ENCODE assay signal across 8 cellular contexts in genomic region chr6:158559338-158559894, GRCh38. TPM values are rescaled to one million over a fixed set of nuclear protein-coding genes. Genes with fewer than 3 reads are reported as not detected.
DNase-seq lines count a peak whose midpoint lies in the region; ATAC-seq, FAIRE-seq and TF ChIP-seq lines count a peak whose summit lies in the region.

No MANE protein-coding gene starts in this region.

- TF ChIP-seq POLR2A in GM12878 (IDR thresholded peaks at IDR 0.05; ENCODE audit: low read depth, low read length) (no peak), upper lobe of left lung (IDR thresholded peaks at IDR 0.05) (no peak)

- H3K27ac ChIP-seq in cardiac muscle cell (peak overlapping the region; percentile 92), GM12878 (ENCODE audit: control insufficient read depth, insufficient read depth) (peak overlapping the region; percentile 69), lung (ENCODE audit: low read depth in 1 of 2, low read length in 1 of 2) (peak overlapping the region; percentile 41 to 97), upper lobe of left lung (peak overlapping the region; percentile 92 to 93 (median 92))

- H3K4me2 ChIP-seq in GM12878 (ENCODE audit: control insufficient read depth, insufficient read depth): peak overlapping the region; percentile 98

- DNase-seq in cardiac muscle cell (ENCODE audit: low read depth in 1 of 2, low spot score in 1 of 2): no peak
- DNase-seq in left ventricle myocardium superior: no peak
- DNase-seq in GM12878 (ENCODE audit: low read depth, low spot score): no peak
- DNase-seq in lung (ENCODE audit: low spot score): no peak
- no peak for DNase-seq in upper lobe of left lung
- no peak for DNase-seq in NCI-H446 (lab: John Stamatoyannopoulos, UW)

- H3K4me1 ChIP-seq in cardiac muscle cell (ENCODE audit: low read depth): peaks cover 22% of the 10 kb centered on the region
- H3K4me1 ChIP-seq in GM12878 (ENCODE audit: control insufficient read depth, insufficient read depth, low read length): peaks cover 12% of the 10 kb centered on the region
- peaks cover 9 to 10% of the 10 kb centered on the region in 2 donors for H3K4me1 ChIP-seq in lung (ENCODE audit: control insufficient read depth in 2 of 2, insufficient read depth in 2 of 2, low read length in 2 of 2)
- H3K4me1 ChIP-seq in upper lobe of left lung: peaks cover 17 to 33% (median 28%) of the 10 kb centered on the region in 4 donors

- no peaks in the 10 kb centered on the region for H4K20me1 ChIP-seq in GM12878 (ENCODE audit: control insufficient read depth, insufficient read depth)

- CTCF ChIA-PET in GM12878 (lab: Yijun Ruan, JAX): interaction anchor here (0.7 to 3.6 kb wide), 10 partner anchors 8 to 448 kb away, joined by 3 to 22 read pairs (median 4); no protein-coding TSS in a partner anchor

- ATAC-seq in left ventricle myocardium superior: no peak
- no peak for ATAC-seq in GM12878
- no peak for ATAC-seq in lung (ENCODE audit: insufficient read depth, low FRiP score)
- no peak for ATAC-seq in upper lobe of left lung (ENCODE audit: low FRiP score in 2 of 2)
- no peak for ATAC-seq in GM19467 (IDR thresholded peaks at IDR 0.05; ENCODE audit: unreplicated experiment)
- ATAC-seq in HG03460 (IDR thresholded peaks at IDR 0.05; ENCODE audit: unreplicated experiment): no peak

- SMC1A ChIA-PET in GM12878 (lab: Charles Lee; ENCODE audit: uncharacterized antibody, unreplicated experiment): interaction anchor here (0.8 to 1.4 kb wide), 5 partner anchors 40 to 230 kb away, joined by 3 to 8 read pairs (median 3); partner anchors contain the start of gene SYTL3

- RAD21 ChIA-PET in GM12878 (lab: Charles Lee; ENCODE audit: unreplicated experiment): interaction anchor here (0.6 to 1.5 kb wide), 6 partner anchors 8 to 132 kb away, joined by 3 to 6 read pairs (median 4); no protein-coding TSS in a partner anchor

- H3K36me3 ChIP-seq in cardiac muscle cell: no peaks in the 10 kb centered on the region
- H3K36me3 ChIP-seq in GM12878 (ENCODE audit: control insufficient read depth in 2 of 2, insufficient read depth in 2 of 2, low read length in 1 of 2): no peaks in the 10 kb centered on the region
- no peaks in the 10 kb centered on the region for H3K36me3 ChIP-seq in lung (ENCODE audit: control insufficient read depth in 2 of 2, insufficient read depth in 2 of 2, low read length in 2 of 2)
- H3K36me3 ChIP-seq in upper lobe of left lung: no peaks in the 10 kb centered on the region

- BruUV-seq in GM12878 (replicated peaks; lab: Mats Ljungman, UMichigan): TSS peak; percentile 78

- H2AFZ ChIP-seq in GM12878 (ENCODE audit: control insufficient read depth, low read depth, low read length): peak overlapping the region; percentile 94

- 55% methylated on average over 14 of the region's 14 CpGs for WGBS in GM12878 (ENCODE audit: insufficient coverage, insufficient replicate concordance, low lambda C conversion rate, missing lambda C conversion rate)
- 43 to 45% methylated on average over 14 of the region's 14 CpGs for WGBS in lung, 2 donors
- 42 to 49% methylated on average over 14 of the region's 14 CpGs for WGBS in upper lobe of left lung, 2 donors

- H3K9me3 ChIP-seq in cardiac muscle cell (ENCODE audit: low read depth) (no peaks in the 10 kb centered on the region), GM12878 (replicated peaks; ENCODE audit: control insufficient read depth, insufficient read depth, low read length) (no peaks in the 10 kb centered on the region), lung (ENCODE audit: control insufficient read depth in 2 of 2, insufficient read depth in 1 of 2, low read length in 1 of 2) (no peaks in the 10 kb centered on the region), upper lobe of left lung (no peaks in the 10 kb centered on the region)

- H3K4me3 ChIP-seq in cardiac muscle cell (peak overlapping the region; percentile 98), GM12878 (peak overlapping the region; percentile 79), lung (peak overlapping the region; percentile 83), upper lobe of left lung (peak overlapping the region; percentile 4 to 98 (median 89))

- H3K9ac ChIP-seq in GM12878 (ENCODE audit: control insufficient read depth, insufficient read depth, low read length): peak overlapping the region; percentile 85

- intact Hi-C loops in left ventricle myocardium superior (cut with micrococcal nuclease): no loop called here
- intact Hi-C loops in GM12878 (cut with micrococcal nuclease; ENCODE audit: unreplicated experiment): no loop called here

- no peaks in the 10 kb centered on the region for H3K27me3 ChIP-seq in cardiac muscle cell
- H3K27me3 ChIP-seq in GM12878 (replicated peaks in 1 of 2; ENCODE audit: control insufficient read depth in 2 of 2, insufficient read depth in 2 of 2, low read length in 1 of 2): no peaks in the 10 kb centered on the region
- H3K27me3 ChIP-seq in lung (ENCODE audit: control insufficient read depth, insufficient read depth): no peaks in the 10 kb centered on the region
- H3K27me3 ChIP-seq in upper lobe of left lung: no peaks in the 10 kb centered on the region

- in situ Hi-C loops in GM12878 (cut with MboI): no loop called here

- POLR2A ChIA-PET in GM12878 (lab: Charles Lee): interaction anchor here (0.5 to 0.6 kb wide), 2 partner anchors 193 to 255 kb away, joined by 4 read pairs; no protein-coding TSS in a partner anchor

- TF ChIP-seq CTCF in cardiac muscle cell (IDR thresholded peaks at IDR 0.05; ENCODE audit: low read depth, low read length) (no peak), GM12878 (IDR thresholded peaks at IDR 0.05 in 2 of 3, conservative IDR thresholded peaks at IDR 0.05 in 1 of 3; ENCODE audit: control insufficient read depth in 2 of 3, extremely low read depth in 1 of 3, insufficient read depth in 1 of 3, low read depth in 3 of 3, low read length in 3 of 3) (no peak), lung (IDR thresholded peaks at IDR 0.05; ENCODE audit: control extremely low read depth, extremely low read depth) (no peak), upper lobe of left lung (IDR thresholded peaks at IDR 0.05) (no peak)

- no peak for FAIRE-seq in GM12878 (lab: Jason Lieb, UNC)

- peaks cover 14% of the 10 kb centered on the region for H3K79me2 ChIP-seq in GM12878 (ENCODE audit: control insufficient read depth, insufficient read depth, low read length)

- TF ChIP-seq EP300 in GM12878 (IDR thresholded peaks at IDR 0.05; ENCODE audit: borderline replicate concordance in 1 of 2, control insufficient read depth in 1 of 2, low read depth in 2 of 2, low read length in 2 of 2) (no peak), upper lobe of left lung (IDR thresholded peaks at IDR 0.05) (no peak)

- TF ChIP-seq RAD21 in GM12878 (IDR thresholded peaks at IDR 0.05; ENCODE audit: insufficient read depth, low read depth, low read length): no peak

TF ChIP-seq in GM12878, 131 proteins besides CTCF, POLR2A, EP300 and RAD21 (continues in another document):
- peak; percentile 97 for TF ChIP-seq ZNF24 (IDR thresholded peaks at IDR 0.05)
- TF ChIP-seq MEF2A (IDR thresholded peaks at IDR 0.05; ENCODE audit: insufficient read depth, low read depth, low read length): no peak

RNA-seq across cellular contexts. Expression of gene TMEM181, which starts 0.5 kb away (rescaled TPM):
- total RNA-seq in cardiac muscle cell (18.5 and 21.0 TPM in 2 replicates), left ventricle myocardium superior (9.6 TPM), GM12878 (2014; rRNA removed) (5.2 and 5.5 TPM in 2 replicates), GM12878 (2014; rRNA removed; fragmentation: Illumina TruSeq; extraction: Trizol) (5.8 and 5.9 TPM in 2 replicates), GM12878 (2021) (4.5 and 5.3 TPM in 2 replicates), lung (10 to 100 TPM; 22.1 to 28.5 TPM), upper lobe of left lung (10 to 100 TPM; 11.5 to 27.6 (median 18.9) TPM)
- polyA plus RNA-seq in cardiac muscle cell (17.9 and 25.0 TPM in 2 replicates), GM12878 (2011; rRNA removed) (7.9 and 9.2 TPM in 2 replicates), GM12878 (2014; fragmentation: Illumina TruSeq; extraction: Trizol) (7.2 and 8.1 TPM in 2 replicates), GM12878 (2014; fragmentation: Nextera tagmentation; extraction: Ambion mirVana) (1 to 10 TPM; 1.5 to 2.3 TPM), GM12878 (2014; rRNA removed) (5.6 and 5.8 TPM in 2 replicates), GM12878 (2016; fragmentation: Nextera tagmentation; extraction: Ambion mirVana) (1 to 10 TPM; 3.2 to 3.9 TPM), lung (10 to 100 TPM; 14.5 to 18.8 TPM)
- 30.3 TPM in 2 replicates for total RNA-seq in GM12878 (2013; cell fraction: nucleolus; rRNA removed)
- polyA plus RNA-seq in GM12878 (2011; ENCODE audit: low read depth): 2.5 TPM
- polyA plus RNA-seq in GM12878 (2011; cell fraction: cytosol; rRNA removed): 3.8 and 4.0 TPM in 2 replicates
- 8.1 and 10.7 TPM in 2 replicates for polyA plus RNA-seq in GM12878 (2011; cell fraction: nucleus; rRNA removed)
- 3.2 and 3.4 TPM in 2 replicates for polyA plus RNA-seq in GM12878 (2012)
- 6.2 and 8.4 TPM in 2 replicates for polyA minus RNA-seq in GM12878 (2011; rRNA and poly(A)+ RNA removed)
- 3.1 and 3.6 TPM in 2 replicates for polyA minus RNA-seq in GM12878 (2011; cell fraction: cytosol; rRNA and poly(A)+ RNA removed)
- polyA minus RNA-seq in GM12878 (2011; cell fraction: nucleus; rRNA and poly(A)+ RNA removed): 2.9 and 3.5 TPM in 2 replicates
